In the genomic region with DNA sequence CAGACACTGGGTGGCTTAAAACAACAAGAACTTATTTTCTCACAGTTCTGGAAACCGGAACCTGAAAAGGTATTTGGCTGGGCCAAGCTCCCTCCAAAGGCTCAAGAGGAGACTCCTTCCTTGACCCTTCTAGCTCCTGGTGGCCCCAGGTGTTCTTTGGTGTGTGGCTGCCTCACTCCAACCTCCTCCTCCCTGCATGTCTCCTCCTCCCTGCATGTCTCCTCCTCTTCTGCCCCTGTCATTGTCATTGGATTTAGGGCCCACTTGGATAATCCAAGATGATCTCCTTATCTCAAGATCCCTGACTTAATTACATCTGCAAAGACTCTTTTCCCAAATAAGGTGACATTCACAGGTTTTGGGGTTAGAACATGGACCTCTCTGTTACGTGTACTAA, we compare ENCODE assay signal across 1 cellular context.
TF ChIP-seq lines count a peak whose summit lies in the region.

No MANE protein-coding gene starts in this region.

TF ChIP-seq in WTC11, 78 proteins besides CTCF, POLR2A, EP300 and RAD21 (continued from another document):
- TF ChIP-seq, protein P1, sequence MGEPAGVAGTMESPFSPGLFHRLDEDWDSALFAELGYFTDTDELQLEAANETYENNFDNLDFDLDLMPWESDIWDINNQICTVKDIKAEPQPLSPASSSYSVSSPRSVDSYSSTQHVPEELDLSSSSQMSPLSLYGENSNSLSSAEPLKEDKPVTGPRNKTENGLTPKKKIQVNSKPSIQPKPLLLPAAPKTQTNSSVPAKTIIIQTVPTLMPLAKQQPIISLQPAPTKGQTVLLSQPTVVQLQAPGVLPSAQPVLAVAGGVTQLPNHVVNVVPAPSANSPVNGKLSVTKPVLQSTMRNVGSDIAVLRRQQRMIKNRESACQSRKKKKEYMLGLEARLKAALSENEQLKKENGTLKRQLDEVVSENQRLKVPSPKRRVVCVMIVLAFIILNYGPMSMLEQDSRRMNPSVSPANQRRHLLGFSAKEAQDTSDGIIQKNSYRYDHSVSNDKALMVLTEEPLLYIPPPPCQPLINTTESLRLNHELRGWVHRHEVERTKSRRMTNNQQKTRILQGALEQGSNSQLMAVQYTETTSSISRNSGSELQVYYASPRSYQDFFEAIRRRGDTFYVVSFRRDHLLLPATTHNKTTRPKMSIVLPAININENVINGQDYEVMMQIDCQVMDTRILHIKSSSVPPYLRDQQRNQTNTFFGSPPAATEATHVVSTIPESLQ (CRISPR knock-in tag; IDR thresholded peaks at IDR 0.05) = no peak
- TF ChIP-seq ZNF317 (CRISPR knock-in tag; IDR thresholded peaks at IDR 0.05; ENCODE audit: borderline replicate concordance, low read depth) (no peak), NFE2L1 (CRISPR knock-in tag; IDR thresholded peaks at IDR 0.05) (no peak), FOXP1 (CRISPR knock-in tag; IDR thresholded peaks at IDR 0.05; ENCODE audit: borderline replicate concordance) (no peak)
- TF ChIP-seq, protein P2, sequence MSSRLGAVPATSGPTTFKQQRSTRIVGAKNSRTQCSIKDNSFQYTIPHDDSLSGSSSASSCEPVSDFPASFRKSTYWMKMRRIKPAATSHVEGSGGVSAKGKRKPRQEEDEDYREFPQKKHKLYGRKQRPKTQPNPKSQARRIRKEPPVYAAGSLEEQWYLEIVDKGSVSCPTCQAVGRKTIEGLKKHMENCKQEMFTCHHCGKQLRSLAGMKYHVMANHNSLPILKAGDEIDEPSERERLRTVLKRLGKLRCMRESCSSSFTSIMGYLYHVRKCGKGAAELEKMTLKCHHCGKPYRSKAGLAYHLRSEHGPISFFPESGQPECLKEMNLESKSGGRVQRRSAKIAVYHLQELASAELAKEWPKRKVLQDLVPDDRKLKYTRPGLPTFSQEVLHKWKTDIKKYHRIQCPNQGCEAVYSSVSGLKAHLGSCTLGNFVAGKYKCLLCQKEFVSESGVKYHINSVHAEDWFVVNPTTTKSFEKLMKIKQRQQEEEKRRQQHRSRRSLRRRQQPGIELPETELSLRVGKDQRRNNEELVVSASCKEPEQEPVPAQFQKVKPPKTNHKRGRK (CRISPR knock-in tag; IDR thresholded peaks at IDR 0.05; ENCODE audit: borderline replicate concordance) = no peak
TF ChIP-seq in WTC11: peak in this region for 0.
